In the genomic region with DNA sequence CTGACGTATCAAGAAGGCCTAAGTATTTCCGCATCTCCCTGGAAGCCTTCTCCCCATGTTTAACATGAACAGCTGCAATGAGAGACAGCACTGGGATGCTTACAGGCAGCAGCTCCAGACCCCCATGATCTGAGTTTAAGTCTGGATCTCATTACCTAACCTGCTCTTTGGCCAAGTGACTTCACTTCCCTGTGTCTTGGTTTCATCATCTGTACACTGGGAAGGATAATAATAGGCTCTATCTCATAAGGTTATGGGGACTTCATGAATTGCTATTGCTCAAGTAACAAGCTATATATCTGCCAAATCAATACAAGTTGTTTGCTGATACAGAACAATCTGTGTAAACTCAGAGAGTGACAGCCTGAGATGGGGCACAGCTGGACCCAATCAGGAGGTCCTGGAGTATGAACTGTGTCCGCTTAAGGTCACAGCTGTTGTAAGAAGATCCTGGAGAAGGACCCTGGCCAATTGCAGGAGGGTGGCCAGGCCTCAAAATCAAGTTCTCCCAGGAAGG, we compare ENCODE assay signal across 12 cellular contexts. TPM values are rescaled to one million over a fixed set of nuclear protein-coding genes. Genes with fewer than 3 reads are reported as not detected.
DNase-seq lines count a peak whose midpoint lies in the region; ATAC-seq, FAIRE-seq and TF ChIP-seq lines count a peak whose summit lies in the region.
"Had no signal": no experiment of that assay in that cellular context is flagged by ENCODE, and none has a peak within 500 bp of the region (broad histone marks: within the 10 kb centered on the region; RNA-seq: fewer than 3 reads in every experiment).

No MANE protein-coding gene starts in this region.

- H3K9ac ChIP-seq in HepG2 (ENCODE audit: insufficient read depth, low read depth, low read length), result no peak overlapping the region

- ATAC-seq in HepG2 (no peak; the same call in 2 of the 3 replicates), GM19455 (IDR thresholded peaks at IDR 0.05; ENCODE audit: unreplicated experiment) (no peak)
- ATAC-seq in effector memory CD8-positive, alpha-beta T cell (replicated peaks), result no peak

- no TSS peak for BruUV-seq in HepG2 (replicated peaks; lab: Mats Ljungman, UMichigan)

- H3K79me2 ChIP-seq in HepG2 (ENCODE audit: insufficient read depth, low read length), result no peaks in the 10 kb centered on the region

- WGBS in HepG2 (ENCODE audit: low lambda C conversion rate), result 42% methylated on average over 3 of the region's 3 CpGs
- 50 to 89% (median 73%) methylated on average over 1 to 3 of the region's 3 CpGs for WGBS in stomach, 5 donors

- DNase-seq in HFFc6 (no peak), brain microvascular endothelial cell (no peak), HepG2 (ENCODE audit: low spot score) (no peak), stomach (no peak), GOT3 (lab: John Stamatoyannopoulos, UW) (no peak), midbrain (lab: John Stamatoyannopoulos, UW) (no peak)
- DNase-seq in effector memory CD8-positive, alpha-beta T cell, result no peak
- DNase-seq: cortex of kidney, NCI-H187 had no signal

- peak overlapping the region; percentile 37; the same call in 1 of the 2 replicates for H3K4me2 ChIP-seq in HepG2 (ENCODE audit: low read depth, low read length)

- peak; percentile 30 for FAIRE-seq in HepG2 (lab: Jason Lieb, UNC)
- FAIRE-seq: G401.6 had no signal

- peaks cover 50% of the 10 kb centered on the region for H3K4me1 Mint-ChIP-seq in HFFc6 (ENCODE audit: low read depth)
- no peaks in the 10 kb centered on the region for H3K4me1 Mint-ChIP-seq in effector memory CD8-positive, alpha-beta T cell (ENCODE audit: low read depth in 2 of 2)

- no peaks in the 10 kb centered on the region for H3K36me3 Mint-ChIP-seq in HFFc6 (ENCODE audit: low read depth)
- no peaks in the 10 kb centered on the region for H3K36me3 Mint-ChIP-seq in effector memory CD8-positive, alpha-beta T cell (ENCODE audit: insufficient read depth)

- H3K27me3 ChIP-seq in brain microvascular endothelial cell (replicated peaks) (no peaks in the 10 kb centered on the region), HepG2 (ENCODE audit: control insufficient read depth in 1 of 2, insufficient read depth in 2 of 2, low read length in 2 of 2) (no peaks in the 10 kb centered on the region), stomach (no peaks in the 10 kb centered on the region)

- H3K4me1 ChIP-seq in HepG2 (ENCODE audit: insufficient read depth, low read length), result peaks cover 59% of the 10 kb centered on the region
- peaks cover 15 to 40% (median 30%) of the 10 kb centered on the region in 4 donors for H3K4me1 ChIP-seq in stomach

- TF ChIP-seq POLR2A in HepG2 (IDR thresholded peaks at IDR 0.05; ENCODE audit: insufficient read depth in 1 of 2, low read depth in 2 of 2, low read length in 2 of 2) (no peak), stomach (IDR thresholded peaks at IDR 0.05) (no peak)

- peaks cover 1% of the 10 kb centered on the region; the same call in 1 of the 2 replicates for H3K27me3 Mint-ChIP-seq in HFFc6 (ENCODE audit: insufficient read depth)
- no peaks in the 10 kb centered on the region for H3K27me3 Mint-ChIP-seq in effector memory CD8-positive, alpha-beta T cell

- H3K4me3 ChIP-seq in brain microvascular endothelial cell (ENCODE audit: low read depth, low read length), result no peak overlapping the region
- H3K4me3 ChIP-seq in HepG2 (replicated peaks in 1 of 3; ENCODE audit: insufficient read depth in 1 of 3, low read depth in 2 of 3, low read length in 3 of 3), result no peak overlapping the region
- no peak overlapping the region for H3K4me3 ChIP-seq in stomach
- H3K4me3 ChIP-seq: SK-N-MC had no signal

- H2AFZ ChIP-seq in HepG2 (ENCODE audit: low read length), result no peak overlapping the region

- H3K27ac ChIP-seq in brain microvascular endothelial cell, result peak overlapping the region; percentile 82
- H3K27ac ChIP-seq in HepG2 (ENCODE audit: extremely low read length, insufficient read depth, low read length), result no peak overlapping the region
- H3K27ac ChIP-seq in stomach, result peak overlapping the region in 4 of 5 donors; percentile 66 to 83 (median 76)
- H3K27ac ChIP-seq: SK-N-MC had no signal

- H3K27ac Mint-ChIP-seq in HFFc6, result peak overlapping the region; percentile 67; the same call in 1 of the 2 replicates
- no peak overlapping the region for H3K27ac Mint-ChIP-seq in effector memory CD8-positive, alpha-beta T cell

- TF ChIP-seq EP300 in HepG2 (IDR thresholded peaks at IDR 0.05; ENCODE audit: low read depth in 2 of 2, low read length in 2 of 2) (no peak), HepG2 (CRISPR knock-in tag; IDR thresholded peaks at IDR 0.05; ENCODE audit: borderline replicate concordance) (no peak), stomach (IDR thresholded peaks at IDR 0.05) (no peak)

- intact Hi-C loops in HepG2 (cut with micrococcal nuclease; ENCODE audit: unreplicated experiment), result no loop called here
- intact Hi-C loops in stomach (cut with DNase I; ENCODE audit: low total_unique reads), result no loop called here

- POLR2A ChIA-PET in HepG2 (lab: Yijun Ruan, JAX), result interaction anchor here (0.9 to 2.8 kb wide), 11 partner anchors 9 to 76 kb away, joined by 3 to 44 read pairs (median 6); a partner anchor contains a TSS

- in situ Hi-C loops in brain microvascular endothelial cell (cut with HindIII; ENCODE audit: low pct_ligation_motif_present, low sequenced_read_pairs), result no loop called here
- in situ Hi-C loops in HepG2 (cut with HindIII; ENCODE audit: extremely low pct_ligation_motif_present, low pct_unique_long_range_greater_than_20kb), result no loop called here

- no peak overlapping the region; the same call in 1 of the 2 replicates for H3K4me3 Mint-ChIP-seq in HFFc6
- no peak overlapping the region for H3K4me3 Mint-ChIP-seq in effector memory CD8-positive, alpha-beta T cell

- no peaks in the 10 kb centered on the region for H4K20me1 ChIP-seq in HepG2 (ENCODE audit: insufficient read depth, low read length)

- no peaks in the 10 kb centered on the region; the same call in 1 of the 2 replicates for H3K9me3 Mint-ChIP-seq in HFFc6
- no peaks in the 10 kb centered on the region for H3K9me3 Mint-ChIP-seq in effector memory CD8-positive, alpha-beta T cell

- TF ChIP-seq CTCF in HFFc6 (IDR thresholded peaks at IDR 0.05) (no peak), brain microvascular endothelial cell (IDR thresholded peaks at IDR 0.05; ENCODE audit: low read depth, low read length, missing control alignments) (no peak), HepG2 (CRISPR knock-in tag; IDR thresholded peaks at IDR 0.05) (no peak), stomach (IDR thresholded peaks at IDR 0.05) (no peak)

- H3K9me3 ChIP-seq in HepG2 (ENCODE audit: low read length) (no peaks in the 10 kb centered on the region), stomach (no peaks in the 10 kb centered on the region)

- H3K36me3 ChIP-seq in brain microvascular endothelial cell (replicated peaks) (no peaks in the 10 kb centered on the region), HepG2 (replicated peaks in 1 of 2; ENCODE audit: control insufficient read depth in 1 of 2, insufficient read depth in 2 of 2, low read length in 2 of 2) (no peaks in the 10 kb centered on the region), stomach (no peaks in the 10 kb centered on the region)

- CTCF ChIA-PET in HepG2 (lab: Yijun Ruan, JAX; ENCODE audit: low intra/inter-chr PET ratio, low total read pairs), result no interaction called here

- no peak for TF ChIP-seq RAD21 in HepG2 (CRISPR knock-in tag; IDR thresholded peaks at IDR 0.05)

TF ChIP-seq in HepG2, 621 proteins besides CTCF, POLR2A, EP300 and RAD21 (continues in another document):
- TF ChIP-seq DNMT3B (CRISPR knock-in tag; conservative IDR thresholded peaks at IDR 0.05), result peak; percentile 38; the same call in 1 of the 2 replicates
- TF ChIP-seq ZSCAN21 (CRISPR knock-in tag; IDR thresholded peaks at IDR 0.05; ENCODE audit: borderline replicate concordance), result 0 out of 2 replicates have a peak, but pooled peaks have one; percentile 43
- 0 out of 2 replicates have a peak, but pooled peaks have one; percentile 27 for TF ChIP-seq TGIF2 (CRISPR knock-in tag; IDR thresholded peaks at IDR 0.05)

RNA-seq across cellular contexts. Expression of a gene that starts 56.0 kb away (rescaled TPM):
- 100 to 1,000 TPM in 5 of 6 experiments, 10 to 100 TPM in 1; 99.6 to 430 (median 111) TPM for total RNA-seq in HFFc6 (2021; fragmentation: NEBNext Ultra II Directional; extraction: Animal tissue kit (Norgen Biotek cat#: 25700))
- total RNA-seq in HepG2 (2016; rRNA removed; fragmentation: Illumina TruSeq; extraction: Trizol), result 4.2 and 4.5 TPM in 2 replicates
- 0.61 and 0.88 TPM in 2 replicates for total RNA-seq in HepG2 (2016; cell fraction: cytosol; rRNA removed; fragmentation: Illumina TruSeq; extraction: Trizol; ENCODE audit: low read depth)
- total RNA-seq in HepG2 (2016; cell fraction: insoluble cytoplasmic fraction; rRNA removed; fragmentation: Illumina TruSeq; extraction: Trizol), result 3.3 and 4.3 TPM in 2 replicates
- 2.1 and 2.3 TPM in 2 replicates for total RNA-seq in HepG2 (2016; cell fraction: membrane; rRNA removed; fragmentation: Illumina TruSeq; extraction: Trizol)
- total RNA-seq in HepG2 (2016; cell fraction: nucleus; rRNA removed; fragmentation: Illumina TruSeq; extraction: Trizol), result 4.3 and 4.5 TPM in 2 replicates
- 46.4 and 52.3 TPM in 2 replicates for polyA plus RNA-seq in HepG2 (2011; rRNA removed)
- polyA plus RNA-seq in HepG2 (2011; cell fraction: cytosol; rRNA removed), result 39.7 and 45.8 TPM in 2 replicates
- polyA plus RNA-seq in HepG2 (2011; cell fraction: nucleus; rRNA removed), result 48.4 and 54.8 TPM in 2 replicates
- 14.4 and 32.4 TPM in 2 replicates for polyA plus RNA-seq in HepG2 (2012)
- polyA plus RNA-seq in HepG2 (2016; cell fraction: cytosol; fragmentation: Illumina TruSeq; extraction: Trizol; ENCODE audit: low read depth), result 1.5 and 1.8 TPM in 2 replicates
- polyA plus RNA-seq in HepG2 (2016; cell fraction: insoluble cytoplasmic fraction; fragmentation: Illumina TruSeq; extraction: Trizol; ENCODE audit: low read depth), result 5.3 and 7.5 TPM in 2 replicates
- polyA plus RNA-seq in HepG2 (2016; cell fraction: membrane; fragmentation: Illumina TruSeq; extraction: Trizol; ENCODE audit: low read depth), result 2.5 TPM in 2 replicates
- 7.7 and 9.8 TPM in 2 replicates for polyA plus RNA-seq in HepG2 (2016; cell fraction: nucleus; fragmentation: Illumina TruSeq; extraction: Trizol; ENCODE audit: insufficient read depth, low read depth)
- 39.1 and 112 TPM in 2 replicates for polyA minus RNA-seq in HepG2 (2011; rRNA and poly(A)+ RNA removed; ENCODE audit: low replicate concordance)
- 43.5 and 48.8 TPM in 2 replicates for polyA minus RNA-seq in HepG2 (2011; cell fraction: cytosol; rRNA and poly(A)+ RNA removed)
- 26.7 and 32.2 TPM in 2 replicates for polyA minus RNA-seq in HepG2 (2011; cell fraction: nucleus; rRNA and poly(A)+ RNA removed)
- 100 to 1,000 TPM in 1 of 5 donors, 10 to 100 TPM in 4; 27.8 to 195 (median 44.3) TPM for total RNA-seq in stomach
- 10 to 100 TPM; 16.2 to 28.0 (median 25.1) TPM for polyA plus RNA-seq in stomach
